In genomic region chr17:63293310-63293709, GRCh38 we compare ENCODE assay signal across 17 cellular contexts.
DNase-seq lines count a peak whose midpoint lies in the region; ATAC-seq and TF ChIP-seq lines count a peak whose summit lies in the region.
"Had no signal": no experiment of that assay in that cellular context is flagged by ENCODE, and none has a peak within 500 bp of the region (broad histone marks: within the 10 kb centered on the region; RNA-seq: fewer than 3 reads in every experiment).

No MANE protein-coding gene starts in this region.

- H4K8ac ChIP-seq in mesenchymal stem cell (ENCODE audit: low read length) = no peak overlapping the region

- H3K27ac Mint-ChIP-seq in stimulated activated naive CD8-positive, alpha-beta T cell treated with anti-CD3 and anti-CD28 coated beads, Interleukin-15, amount 100 ng/mL, for 72 hours = no peak overlapping the region
- H3K27ac Mint-ChIP-seq: activated naive CD4-positive, alpha-beta T cell treated with anti-CD3 and anti-CD28 coated beads, Interleukin-2, amount 50 U/mL, for 72 hours; B cell had no signal

- no peak overlapping the region for H4K91ac ChIP-seq in mesenchymal stem cell (ENCODE audit: low read length)

- H2AFZ ChIP-seq in mesenchymal stem cell (ENCODE audit: low read depth, low read length) = no peak overlapping the region

- H3K27me3 Mint-ChIP-seq in stimulated activated naive CD8-positive, alpha-beta T cell treated with anti-CD3 and anti-CD28 coated beads, Interleukin-15, amount 100 ng/mL, for 72 hours = no peaks in the 10 kb centered on the region

- H3K79me1 ChIP-seq in mesenchymal stem cell (replicated peaks; ENCODE audit: low read length, poor library complexity, severe bottlenecking) = peaks cover 13% of the 10 kb centered on the region

- H3K9ac ChIP-seq in mesenchymal stem cell (ENCODE audit: low read length) = peak overlapping the region; percentile 55

- no peak overlapping the region for H2BK120ac ChIP-seq in mesenchymal stem cell (ENCODE audit: low read depth, low read length)

- TF ChIP-seq CTCF in coronary artery (IDR thresholded peaks at IDR 0.05) = no peak

- H3K4me1 Mint-ChIP-seq in stimulated activated naive CD8-positive, alpha-beta T cell treated with anti-CD3 and anti-CD28 coated beads, Interleukin-15, amount 100 ng/mL, for 72 hours = peaks cover 9% of the 10 kb centered on the region
- H3K4me1 Mint-ChIP-seq: B cell had no signal

- no peak overlapping the region for H2BK15ac ChIP-seq in mesenchymal stem cell (ENCODE audit: low read depth, poor library complexity, severe bottlenecking)

- H3K18ac ChIP-seq in mesenchymal stem cell (ENCODE audit: low read depth in 1 of 2, low read length in 2 of 2) = no peak overlapping the region

- no peak overlapping the region for H2BK12ac ChIP-seq in mesenchymal stem cell (ENCODE audit: low read length in 2 of 2)

- peaks cover 1% of the 10 kb centered on the region for H3K4me1 ChIP-seq in mesenchymal stem cell (ENCODE audit: control insufficient read depth, insufficient read depth, low read depth, low read length)
- H3K4me1 ChIP-seq: lower lobe of right lung, pancreas, uterus had no signal

- peak overlapping the region; percentile 6 to 35 for H3K27ac ChIP-seq in coronary artery
- H3K27ac ChIP-seq in mesenchymal stem cell (ENCODE audit: low read length, poor library complexity, severe bottlenecking) = peak overlapping the region; percentile 8
- H3K27ac ChIP-seq: lower lobe of right lung, pancreas had no signal

- DNase-seq in AG08395 (ENCODE audit: low spot score) = peak; percentile 58
- DNase-seq in MG63 = peak; percentile 46
- DNase-seq in coronary artery (ENCODE audit: low spot score) = no peak
- peak; percentile 44 for DNase-seq in mesenchymal stem cell
- no peak for DNase-seq in nucleus accumbens (lab: John Stamatoyannopoulos, UW)
- no peak for DNase-seq in stimulated activated naive CD8-positive, alpha-beta T cell treated with anti-CD3 and anti-CD28 coated beads, Interleukin-15, amount 100 ng/mL, for 72 hours
- DNase-seq in NCI-H1930 (lab: John Stamatoyannopoulos, UW) = no peak
- DNase-seq: effector CD8-positive, alpha-beta T cell; H9; lower lobe of right lung; NCI-H146; NCI-H69; pancreas; uterus had no signal

- no peak for ATAC-seq in stimulated activated naive CD8-positive, alpha-beta T cell treated with anti-CD3 and anti-CD28 coated beads, Interleukin-15, amount 100 ng/mL, for 72 hours
- ATAC-seq in HG02970 (IDR thresholded peaks at IDR 0.05; ENCODE audit: low FRiP score, unreplicated experiment) = no peak
- ATAC-seq: activated naive CD4-positive, alpha-beta T cell treated with anti-CD3 and anti-CD28 coated beads, Interleukin-2, amount 50 U/mL, for 72 hours; lower lobe of right lung had no signal

- no peak overlapping the region for H3K4me3 ChIP-seq in MG63
- no peak overlapping the region for H3K4me3 ChIP-seq in coronary artery
- H3K4me3 ChIP-seq in mesenchymal stem cell (ENCODE audit: insufficient read depth in 1 of 2, low read depth in 1 of 2, low read length in 2 of 2) = no peak overlapping the region
- H3K4me3 ChIP-seq: lower lobe of right lung, pancreas, uterus had no signal

- H3K23ac ChIP-seq in mesenchymal stem cell (ENCODE audit: low read length in 2 of 2) = no peak overlapping the region

- peaks cover 25 to 26% of the 10 kb centered on the region in 2 donors for H3K9me3 Mint-ChIP-seq in stimulated activated naive CD8-positive, alpha-beta T cell treated with anti-CD3 and anti-CD28 coated beads, Interleukin-15, amount 100 ng/mL, for 72 hours

- no peak overlapping the region for H3K4me2 ChIP-seq in mesenchymal stem cell (ENCODE audit: low read length, poor library complexity, severe bottlenecking)

- H3K9me3 ChIP-seq in MG63 = peaks cover 16% of the 10 kb centered on the region
- H3K9me3 ChIP-seq in mesenchymal stem cell (ENCODE audit: control insufficient read depth, low read length) = peaks cover 36% of the 10 kb centered on the region
- H3K9me3 ChIP-seq: pancreas had no signal

- no CpG with 5 or more reads among the region's 1 CpG for WGBS in mesenchymal stem cell

- H3K4me3 Mint-ChIP-seq in stimulated activated naive CD8-positive, alpha-beta T cell treated with anti-CD3 and anti-CD28 coated beads, Interleukin-15, amount 100 ng/mL, for 72 hours = no peak overlapping the region
- H3K4me3 Mint-ChIP-seq: B cell, H9 had no signal

- no peak overlapping the region for H2BK5ac ChIP-seq in mesenchymal stem cell (ENCODE audit: low read depth, low read length, poor library complexity, severe bottlenecking)

- no peaks in the 10 kb centered on the region for H3K27me3 ChIP-seq in MG63
- no peaks in the 10 kb centered on the region for H3K27me3 ChIP-seq in mesenchymal stem cell (ENCODE audit: control insufficient read depth in 1 of 2, insufficient read depth in 1 of 2, low read length in 2 of 2)
- H3K27me3 ChIP-seq: pancreas, uterus had no signal

- no peak overlapping the region for H2AK5ac ChIP-seq in mesenchymal stem cell (ENCODE audit: low read length, severe bottlenecking)

- H3K14ac ChIP-seq in mesenchymal stem cell (ENCODE audit: low read length in 2 of 2) = no peak overlapping the region

- H3K36me3 ChIP-seq in MG63 = peaks cover 11% of the 10 kb centered on the region
- peaks cover 0 to 9% of the 10 kb centered on the region in 2 experiments for H3K36me3 ChIP-seq in mesenchymal stem cell (ENCODE audit: control insufficient read depth in 1 of 2, insufficient read depth in 2 of 2, low read depth in 1 of 2, low read length in 2 of 2)
- H3K36me3 ChIP-seq: lower lobe of right lung, pancreas, uterus had no signal

- H3K4ac ChIP-seq in mesenchymal stem cell (ENCODE audit: low read depth in 1 of 2, low read length in 2 of 2) = no peak overlapping the region

Comparison
In these comparisons a context has a peak if more than half of its experiments do, and no peak if none do; other contexts are left out.
1. DNase-seq: peak in AG08395 (single experiment), MG63 (single experiment) and mesenchymal stem cell (single experiment); none in coronary artery (single experiment), nucleus accumbens (0 of 56), stimulated activated naive CD8-positive, alpha-beta T cell treated with anti-CD3 and anti-CD28 coated beads, Interleukin-15, amount 100 ng/mL, for 72 hours (0 of 2) and NCI-H1930 (0 of 2).